In genomic region chr14:29724991-29725390, GRCh38 we compare ENCODE assay signal across 13 cellular contexts.
DNase-seq lines count a peak whose midpoint lies in the region; ATAC-seq, FAIRE-seq and TF ChIP-seq lines count a peak whose summit lies in the region.
"Had no signal": no experiment of that assay in that cellular context is flagged by ENCODE, and none has a peak within 500 bp of the region (broad histone marks: within the 10 kb centered on the region; RNA-seq: fewer than 3 reads in every experiment).

No MANE protein-coding gene starts in this region.

- peaks cover 28% of the 10 kb centered on the region for H3F3A ChIP-seq in GM23248 (ENCODE audit: insufficient read depth)

- no peaks in the 10 kb centered on the region for H3K9me1 ChIP-seq in K562 (ENCODE audit: control insufficient read depth, insufficient read depth, low read length)

- no peak overlapping the region for H3K18ac ChIP-seq in mesendoderm (ENCODE audit: low read length)

- ATAC-seq in K562 (peak; percentile 43; the same call in 1 of the 3 replicates), GM21390 (IDR thresholded peaks at IDR 0.05; ENCODE audit: unreplicated experiment) (no peak), HG02763 (IDR thresholded peaks at IDR 0.05; ENCODE audit: unreplicated experiment) (no peak)
- ATAC-seq in CD4-positive, alpha-beta T cell (ENCODE audit: poor library complexity) = no peak
- ATAC-seq: stimulated activated memory B cell treated with anti-CD40 and anti-IgM and Interleukin-4, amounts not matched to agents 10 μg/mL and 1 μg/mL and 100 μg/mL, for 72 hours had no signal

- CTCF ChIA-PET in K562 (lab: Yijun Ruan, JAX; ENCODE audit: low intra/inter-chr PET ratio) = no interaction called here
- CTCF ChIA-PET in CD4-positive, alpha-beta T cell (lab: Charles Lee) = no interaction called here

- H3K4ac ChIP-seq in mesendoderm (ENCODE audit: low read depth, low read length) = no peak overlapping the region

- no peak overlapping the region for H2AK5ac ChIP-seq in mesendoderm (ENCODE audit: low read length)

- POLR2A ChIA-PET in K562 (lab: Yijun Ruan, JAX) = interaction anchor here (0.8 kb wide), 1 partner anchor 18 kb away, joined by 3 read pairs; no protein-coding TSS in a partner anchor
- POLR2A ChIA-PET in CD4-positive, alpha-beta T cell (lab: Charles Lee) = no interaction called here

- TF ChIP-seq RAD21 in K562 (CRISPR knock-in tag; conservative IDR thresholded peaks at IDR 0.05 in 1 of 2, IDR thresholded peaks at IDR 0.05 in 1 of 2) = no peak

- no peak overlapping the region for H3K23ac ChIP-seq in mesendoderm (ENCODE audit: low read length)

- no peaks in the 10 kb centered on the region for H3K27me3 ChIP-seq in GM23248 (replicated peaks; ENCODE audit: insufficient read depth)
- H3K27me3 ChIP-seq in K562 (ENCODE audit: control insufficient read depth in 2 of 2, insufficient read depth in 2 of 2, low read length in 2 of 2) = no peaks in the 10 kb centered on the region
- H3K27me3 ChIP-seq in mesendoderm (ENCODE audit: insufficient read depth, low read length, poor library complexity) = no peaks in the 10 kb centered on the region
- H3K27me3 ChIP-seq in CD4-positive, alpha-beta T cell (ENCODE audit: control insufficient read depth, insufficient read depth, low read length) = no peaks in the 10 kb centered on the region
- H3K27me3 ChIP-seq: heart left ventricle had no signal

- H3K4me3 Mint-ChIP-seq in CD4-positive, alpha-beta T cell = no peak overlapping the region
- H3K4me3 Mint-ChIP-seq in endothelial cell (ENCODE audit: unreplicated experiment) = no peak overlapping the region
- H3K4me3 Mint-ChIP-seq: activated T-cell treated with anti-CD3 and anti-CD28 coated beads, Interleukin-2, amount 50 U/mL, for 24 hours; stimulated activated memory B cell treated with anti-CD40 and anti-IgM and Interleukin-4, amounts not matched to agents 10 μg/mL and 1 μg/mL and 100 μg/mL, for 72 hours had no signal

- no peaks in the 10 kb centered on the region for H4K20me1 ChIP-seq in GM23248 (ENCODE audit: insufficient read depth)
- H4K20me1 ChIP-seq in K562 (replicated peaks; ENCODE audit: control insufficient read depth, insufficient read depth, low read length) = no peaks in the 10 kb centered on the region

- no peak overlapping the region for H2BK15ac ChIP-seq in mesendoderm (replicated peaks; ENCODE audit: low read depth)

- peaks cover 7% of the 10 kb centered on the region for H3K36me3 ChIP-seq in GM23248 (ENCODE audit: low read depth)
- no peaks in the 10 kb centered on the region for H3K36me3 ChIP-seq in K562 (ENCODE audit: control insufficient read depth, insufficient read depth, low read length)
- no peaks in the 10 kb centered on the region for H3K36me3 ChIP-seq in mesendoderm (ENCODE audit: control insufficient read depth, insufficient read depth, low read length)
- H3K36me3 ChIP-seq: heart left ventricle had no signal

- no peak overlapping the region for H4K8ac ChIP-seq in mesendoderm (ENCODE audit: low read depth, low read length)

- no peak overlapping the region for H3K27ac Mint-ChIP-seq in CD4-positive, alpha-beta T cell
- no peak overlapping the region for H3K27ac Mint-ChIP-seq in endothelial cell (ENCODE audit: unreplicated experiment)
- H3K27ac Mint-ChIP-seq: activated T-cell treated with anti-CD3 and anti-CD28 coated beads, Interleukin-2, amount 50 U/mL, for 24 hours; stimulated activated memory B cell treated with anti-CD40 and anti-IgM and Interleukin-4, amounts not matched to agents 10 μg/mL and 1 μg/mL and 100 μg/mL, for 72 hours had no signal

- H3K4me3 ChIP-seq in GM23248 (no peak overlapping the region), K562 (no peak overlapping the region), mesendoderm (ENCODE audit: low read length) (no peak overlapping the region)
- H3K4me3 ChIP-seq: heart left ventricle had no signal

- no peaks in the 10 kb centered on the region for H3K27me3 Mint-ChIP-seq in CD4-positive, alpha-beta T cell
- no peaks in the 10 kb centered on the region for H3K27me3 Mint-ChIP-seq in endothelial cell (ENCODE audit: unreplicated experiment)
- H3K27me3 Mint-ChIP-seq: activated T-cell treated with anti-CD3 and anti-CD28 coated beads, Interleukin-2, amount 50 U/mL, for 24 hours; naive B cell; stimulated activated memory B cell treated with anti-CD40 and anti-IgM and Interleukin-4, amounts not matched to agents 10 μg/mL and 1 μg/mL and 100 μg/mL, for 72 hours had no signal

- H3K79me2 ChIP-seq in GM23248 (ENCODE audit: insufficient read depth) (peaks cover 42% of the 10 kb centered on the region), K562 (ENCODE audit: control insufficient read depth, insufficient read depth, low read length) (no peaks in the 10 kb centered on the region), mesendoderm (ENCODE audit: control insufficient read depth, insufficient read depth, low read length) (no peaks in the 10 kb centered on the region)

- no peaks in the 10 kb centered on the region for H3K9me2 ChIP-seq in GM23248 (ENCODE audit: insufficient read depth)

- no peaks in the 10 kb centered on the region for H3K4me1 Mint-ChIP-seq in CD4-positive, alpha-beta T cell (ENCODE audit: low read depth)
- peaks cover 12% of the 10 kb centered on the region for H3K4me1 Mint-ChIP-seq in endothelial cell (ENCODE audit: unreplicated experiment)
- H3K4me1 Mint-ChIP-seq: naive B cell; stimulated activated memory B cell treated with anti-CD40 and anti-IgM and Interleukin-4, amounts not matched to agents 10 μg/mL and 1 μg/mL and 100 μg/mL, for 72 hours had no signal

- peaks cover 14% of the 10 kb centered on the region for H3K9me3 Mint-ChIP-seq in CD4-positive, alpha-beta T cell
- no peaks in the 10 kb centered on the region for H3K9me3 Mint-ChIP-seq in endothelial cell (ENCODE audit: unreplicated experiment)
- H3K9me3 Mint-ChIP-seq: stimulated activated memory B cell treated with anti-CD40 and anti-IgM and Interleukin-4, amounts not matched to agents 10 μg/mL and 1 μg/mL and 100 μg/mL, for 72 hours had no signal

- TF ChIP-seq EP300 in K562 (IDR thresholded peaks at IDR 0.05; ENCODE audit: low read length) = no peak

- H3K9me3 ChIP-seq in GM23248 (ENCODE audit: low read depth) (no peaks in the 10 kb centered on the region), K562 (replicated peaks; ENCODE audit: control insufficient read depth, insufficient read depth, low read depth, low read length) (no peaks in the 10 kb centered on the region)
- H3K9me3 ChIP-seq in CD4-positive, alpha-beta T cell (ENCODE audit: control insufficient read depth, low read length) = no peaks in the 10 kb centered on the region
- H3K9me3 ChIP-seq: heart left ventricle had no signal

- no peak overlapping the region for H3K9ac ChIP-seq in GM23248
- H3K9ac ChIP-seq in K562 (ENCODE audit: insufficient read depth in 1 of 2, low read depth in 2 of 2, low read length in 2 of 2) = no peak overlapping the region
- H3K9ac ChIP-seq in mesendoderm (ENCODE audit: low read length) = no peak overlapping the region

- no peak for TF ChIP-seq CTCF in K562 (IDR thresholded peaks at IDR 0.05 in 2 of 3, conservative IDR thresholded peaks at IDR 0.05 in 1 of 3; ENCODE audit: insufficient read depth in 2 of 3, low read depth in 1 of 3, low read length in 3 of 3)
- no peak for TF ChIP-seq CTCF in CD4-positive, alpha-beta T cell (IDR thresholded peaks at IDR 0.05)
- TF ChIP-seq CTCF in endothelial cell (IDR thresholded peaks at IDR 0.05; ENCODE audit: unreplicated experiment) = no peak

- no peak overlapping the region for H2BK5ac ChIP-seq in mesendoderm (ENCODE audit: low read length)

- H3K4me1 ChIP-seq in GM23248 (ENCODE audit: insufficient read depth) = peaks cover 26% of the 10 kb centered on the region
- no peaks in the 10 kb centered on the region for H3K4me1 ChIP-seq in K562 (replicated peaks in 1 of 2; ENCODE audit: control insufficient read depth in 2 of 2, insufficient read depth in 2 of 2, low read length in 2 of 2)
- H3K4me1 ChIP-seq in mesendoderm (ENCODE audit: control insufficient read depth, low read depth, low read length) = no peaks in the 10 kb centered on the region

- BruUV-seq in K562 (replicated peaks; lab: Mats Ljungman, UMichigan) = no TSS peak

- no peak overlapping the region for H2BK120ac ChIP-seq in mesendoderm (ENCODE audit: low read depth, low read length)

- intact Hi-C loops in K562 (cut with micrococcal nuclease) = no loop called here
- intact Hi-C loops in CD4-positive, alpha-beta T cell (cut with DNase I, micrococcal nuclease) = no loop called here

- H4K5ac ChIP-seq in mesendoderm (ENCODE audit: low read length) = no peak overlapping the region

- H3K4me2 ChIP-seq in GM23248 (ENCODE audit: unreplicated experiment) (no peak overlapping the region), K562 (ENCODE audit: insufficient read depth, low read length) (no peak overlapping the region), mesendoderm (ENCODE audit: low read length) (no peak overlapping the region)

- in situ Hi-C loops in GM23248 (cut with MboI) (no loop called here), K562 (cut with MboI) (no loop called here)

- H3K36me3 Mint-ChIP-seq in CD4-positive, alpha-beta T cell (ENCODE audit: low read depth) = no peaks in the 10 kb centered on the region
- H3K36me3 Mint-ChIP-seq in endothelial cell (ENCODE audit: low read depth, unreplicated experiment) = no peaks in the 10 kb centered on the region
- H3K36me3 Mint-ChIP-seq: naive B cell; stimulated activated memory B cell treated with anti-CD40 and anti-IgM and Interleukin-4, amounts not matched to agents 10 μg/mL and 1 μg/mL and 100 μg/mL, for 72 hours had no signal

- FAIRE-seq in K562 (lab: Jason Lieb, UNC) = no peak
- FAIRE-seq: TTC549 had no signal

- 96 to 100% methylated on average over 3 of the region's 3 CpGs for WGBS in GM23248 (ENCODE audit: low coverage in 1 of 2, low lambda C conversion rate in 2 of 2, missing lambda C conversion rate in 2 of 2), 2 experiments
- WGBS in K562 (ENCODE audit: insufficient coverage, low coverage, missing lambda C conversion rate) = 0% methylated on average over 3 of the region's 3 CpGs
- WGBS in mesendoderm (ENCODE audit: extremely low coverage, insufficient coverage, low lambda C conversion rate) = no CpG with 5 or more reads among the region's 3 CpGs

- no peak overlapping the region for H3K27ac ChIP-seq in GM23248
- H3K27ac ChIP-seq in K562 (ENCODE audit: extremely low read depth, low read depth, low read length) = no peak overlapping the region
- no peak overlapping the region for H3K27ac ChIP-seq in mesendoderm (ENCODE audit: low read depth, low read length)
- H3K27ac ChIP-seq in CD4-positive, alpha-beta T cell (ENCODE audit: low read depth, low read length) = no peak overlapping the region
- H3K27ac ChIP-seq: heart left ventricle had no signal

- DNase-seq in GM23248 (peak; percentile 24), NCI-H2029 (lab: John Stamatoyannopoulos, UW) (peak; percentile 85), K562 (ENCODE audit: extremely low read depth in 1 of 4, low spot score in 3 of 4) (peak in 1 of 4 experiments; percentile 4), mesendoderm (peak; percentile 71), endothelial cell (ENCODE audit: low spot score) (no peak)
- no peak for DNase-seq in CD4-positive, alpha-beta T cell
- DNase-seq: activated T-cell treated with anti-CD3 and anti-CD28 coated beads, Interleukin-2, amount 50 U/mL, for 24 hours; heart left ventricle; naive B cell had no signal

- no peak overlapping the region for H3K56ac ChIP-seq in mesendoderm (ENCODE audit: low read length)

- no peaks in the 10 kb centered on the region for H3K79me1 ChIP-seq in mesendoderm (ENCODE audit: low read length)

- H2AFZ ChIP-seq in GM23248 (no peak overlapping the region), K562 (ENCODE audit: low read depth, low read length) (no peak overlapping the region)

- TF ChIP-seq POLR2A in K562 (conservative IDR thresholded peaks at IDR 0.05) = no peak

Comparison
In these comparisons a context has a peak if more than half of its experiments do, and no peak if none do; other contexts are left out.
1. DNase-seq: peak in GM23248 (single experiment), NCI-H2029 (single experiment) and mesendoderm (single experiment); none in CD4-positive, alpha-beta T cell (0 of 10) and endothelial cell (single experiment).